In the genomic region with DNA sequence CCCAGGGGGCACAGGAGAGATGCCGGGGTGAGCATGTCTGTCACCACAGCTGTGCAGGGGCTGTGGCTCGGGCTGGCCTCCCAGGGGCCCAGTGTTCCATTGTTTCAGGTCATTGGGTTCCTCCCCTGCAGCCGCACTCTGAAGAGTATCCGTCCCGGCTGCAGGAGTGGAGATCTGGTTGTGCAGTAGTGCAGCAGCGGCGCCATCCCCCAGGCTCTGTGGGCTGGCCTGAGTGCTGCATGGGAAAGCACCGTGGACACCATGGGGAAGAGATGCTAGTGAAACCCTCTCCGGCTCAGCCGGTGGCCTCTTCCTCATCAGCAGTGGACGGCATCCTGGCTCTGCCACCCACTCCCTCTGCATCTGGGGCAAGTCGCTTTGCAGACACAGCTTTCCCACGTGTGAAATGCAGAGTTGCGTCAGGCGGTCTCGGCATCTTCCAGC, we compare ENCODE assay signal across 1 cellular context.
TF ChIP-seq lines count a peak whose summit lies in the region.

No MANE protein-coding gene starts in this region.

TF ChIP-seq in K562, 482 proteins besides CTCF, POLR2A, EP300 and RAD21:
- no peak for TF ChIP-seq MEF2A (IDR thresholded peaks at IDR 0.05; ENCODE audit: control insufficient read depth, low read depth, low read length)
- 0 out of 2 replicates have a peak, but pooled peaks have one; percentile 23 for TF ChIP-seq POLR2G (IDR thresholded peaks at IDR 0.05; ENCODE audit: low read depth, low read length)
- no peak for TF ChIP-seq ZNF263 (CRISPR knock-in tag; IDR thresholded peaks at IDR 0.05; ENCODE audit: borderline replicate concordance)
- no peak for TF ChIP-seq JUND (IDR thresholded peaks at IDR 0.05; ENCODE audit: borderline replicate concordance, low read depth, low read length)
- TF ChIP-seq JUND (tag; IDR thresholded peaks at IDR 0.05; ENCODE audit: borderline replicate concordance, low read depth, low read length), result no peak
- TF ChIP-seq HMGN3 (IDR thresholded peaks at IDR 0.05; ENCODE audit: borderline replicate concordance, extremely low read depth, insufficient read length, low read depth, low read length), result no peak
- TF ChIP-seq ARID1B (IDR thresholded peaks at IDR 0.05), result no peak
